Comparison of ENCODE assay signal across 10 cellular contexts in the genomic region with DNA sequence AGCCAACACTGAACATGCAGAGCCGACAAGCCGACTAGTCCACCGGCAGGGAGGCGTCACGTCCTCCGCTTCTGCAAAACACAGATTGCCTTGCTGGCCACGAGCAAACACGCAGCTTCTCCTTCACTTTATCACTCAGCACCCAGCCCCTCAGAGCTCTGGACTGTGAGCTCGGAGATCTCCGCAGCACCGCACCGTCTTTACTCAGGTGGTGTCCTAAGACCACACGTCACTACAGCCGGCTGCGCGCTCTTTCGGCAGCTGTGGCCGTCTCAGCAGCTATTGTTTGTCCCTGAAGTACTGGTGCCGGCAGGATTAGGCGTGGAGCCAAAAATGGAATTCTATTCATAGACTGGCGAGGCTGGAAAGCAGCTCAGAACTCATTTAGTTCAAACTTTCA.
DNase-seq lines count a peak whose midpoint lies in the region; ATAC-seq and TF ChIP-seq lines count a peak whose summit lies in the region.
"Had no signal": no experiment of that assay in that cellular context is flagged by ENCODE, and none has a peak within 500 bp of the region (broad histone marks: within the 10 kb centered on the region; RNA-seq: fewer than 3 reads in every experiment).

No MANE protein-coding gene starts in this region.

- H3K4me3 ChIP-seq in HEK293 (ENCODE audit: low read depth, low read length): no peak overlapping the region
- H3K4me3 ChIP-seq in astrocyte of the cerebellum (ENCODE audit: low read depth, low read length): peak overlapping the region; percentile 35
- peak overlapping the region; percentile 28 to 48 (median 42) for H3K4me3 ChIP-seq in gastrocnemius medialis

- CTCF ChIA-PET in HEK293 (lab: Yijun Ruan, JAX): interaction anchor here (0.6 kb wide), 1 partner anchor 29 kb away, joined by 3 read pairs; no protein-coding TSS in a partner anchor
- CTCF ChIA-PET in activated CD4-positive, alpha-beta T cell treated with anti-CD3 and anti-CD28 coated beads, Interleukin-2, amount 10 ng/mL, durations not matched to agents 7 days and 5 days (lab: Charles Lee): no interaction called here

- intact Hi-C loops in gastrocnemius medialis (cut with DNase I; ENCODE audit: low total_unique reads): no loop called here

- peak; percentile 58 to 74 for ATAC-seq in gastrocnemius medialis
- ATAC-seq in HG03039 (IDR thresholded peaks at IDR 0.05; ENCODE audit: unreplicated experiment): no peak

- DNase-seq in astrocyte of the cerebellum (ENCODE audit: low read depth) (peak; percentile 51), hippocampal formation (lab: John Stamatoyannopoulos, UW) (peak; percentile 71 to 80), gastrocnemius medialis (peak in 1 of 2 donors; percentile 25), endothelial cell (ENCODE audit: low spot score) (no peak), EL (no peak)
- no peak for DNase-seq in activated CD4-positive, alpha-beta T cell treated with anti-CD3 and anti-CD28 coated beads, Interleukin-2, amount 10 ng/mL, durations not matched to agents 7 days and 5 days
- DNase-seq: T-helper 2 cell had no signal

- no peak overlapping the region for H3K4me3 Mint-ChIP-seq in endothelial cell (ENCODE audit: unreplicated experiment)
- no peak overlapping the region for H3K4me3 Mint-ChIP-seq in activated CD4-positive, alpha-beta T cell treated with anti-CD3 and anti-CD28 coated beads, Interleukin-2, amount 10 ng/mL, durations not matched to agents 7 days and 5 days
- H3K4me3 Mint-ChIP-seq: central memory CD8-positive, alpha-beta T cell had no signal

- in situ Hi-C loops in astrocyte of the cerebellum (cut with HindIII; ENCODE audit: low sequenced_read_pairs): no loop called here
- in situ Hi-C loops in gastrocnemius medialis (cut with MboI; ENCODE audit: low sequenced_read_pairs in 4 of 4): no loop called here

- H3K4me1 ChIP-seq in HEK293 (ENCODE audit: control insufficient read depth, insufficient read depth, low read length) (peaks cover 13% of the 10 kb centered on the region; the same call in 1 of the 2 replicates), gastrocnemius medialis (peaks cover 5 to 6% of the 10 kb centered on the region in 2 donors)

- H3K27ac Mint-ChIP-seq in endothelial cell (ENCODE audit: unreplicated experiment): no peak overlapping the region
- no peak overlapping the region for H3K27ac Mint-ChIP-seq in activated CD4-positive, alpha-beta T cell treated with anti-CD3 and anti-CD28 coated beads, Interleukin-2, amount 10 ng/mL, durations not matched to agents 7 days and 5 days

- H3K9me3 ChIP-seq in HEK293 (ENCODE audit: control insufficient read depth, insufficient read depth, low read depth, low read length): no peaks in the 10 kb centered on the region
- no peaks in the 10 kb centered on the region for H3K9me3 ChIP-seq in gastrocnemius medialis

- no peaks in the 10 kb centered on the region for H3K27me3 Mint-ChIP-seq in endothelial cell (ENCODE audit: unreplicated experiment)
- no peaks in the 10 kb centered on the region for H3K27me3 Mint-ChIP-seq in activated CD4-positive, alpha-beta T cell treated with anti-CD3 and anti-CD28 coated beads, Interleukin-2, amount 10 ng/mL, durations not matched to agents 7 days and 5 days
- H3K27me3 Mint-ChIP-seq: central memory CD8-positive, alpha-beta T cell had no signal

- H3K27me3 ChIP-seq in gastrocnemius medialis: no peaks in the 10 kb centered on the region

- peaks cover 17% of the 10 kb centered on the region for H3K4me1 Mint-ChIP-seq in endothelial cell (ENCODE audit: unreplicated experiment)
- H3K4me1 Mint-ChIP-seq in activated CD4-positive, alpha-beta T cell treated with anti-CD3 and anti-CD28 coated beads, Interleukin-2, amount 10 ng/mL, durations not matched to agents 7 days and 5 days: no peaks in the 10 kb centered on the region
- H3K4me1 Mint-ChIP-seq: central memory CD8-positive, alpha-beta T cell had no signal

- H3K9me3 Mint-ChIP-seq in endothelial cell (ENCODE audit: unreplicated experiment): no peaks in the 10 kb centered on the region
- no peaks in the 10 kb centered on the region for H3K9me3 Mint-ChIP-seq in activated CD4-positive, alpha-beta T cell treated with anti-CD3 and anti-CD28 coated beads, Interleukin-2, amount 10 ng/mL, durations not matched to agents 7 days and 5 days
- H3K9me3 Mint-ChIP-seq: central memory CD8-positive, alpha-beta T cell had no signal

- TF ChIP-seq CTCF in HEK293 (tag by site-specific recombination; IDR thresholded peaks at IDR 0.05) (no peak), astrocyte of the cerebellum (IDR thresholded peaks at IDR 0.05; ENCODE audit: low read depth, low read length, missing control alignments) (no peak), gastrocnemius medialis (IDR thresholded peaks at IDR 0.05 in 4 of 5, conservative IDR thresholded peaks at IDR 0.05 in 1 of 5) (no peak), endothelial cell (IDR thresholded peaks at IDR 0.05; ENCODE audit: unreplicated experiment) (no peak)

- no peak overlapping the region for H3K27ac ChIP-seq in HEK293 (ENCODE audit: extremely low read depth, low read depth, low read length)
- no peak overlapping the region for H3K27ac ChIP-seq in gastrocnemius medialis

- no peak for TF ChIP-seq POLR2A in gastrocnemius medialis (IDR thresholded peaks at IDR 0.05)

- POLR2A ChIA-PET in HEK293 (lab: Yijun Ruan, JAX): no interaction called here
- POLR2A ChIA-PET in activated CD4-positive, alpha-beta T cell treated with anti-CD3 and anti-CD28 coated beads, Interleukin-2, amount 10 ng/mL, durations not matched to agents 7 days and 5 days (lab: Charles Lee): no interaction called here

- H3K36me3 ChIP-seq in HEK293 (ENCODE audit: control insufficient read depth in 2 of 2, insufficient read depth in 1 of 2, low read length in 2 of 2) (peaks cover 0 to 12% of the 10 kb centered on the region in 2 experiments; a peak in 1 of 3 replicates), gastrocnemius medialis (no peaks in the 10 kb centered on the region)

- H3K36me3 Mint-ChIP-seq in endothelial cell (ENCODE audit: low read depth, unreplicated experiment): no peaks in the 10 kb centered on the region
- H3K36me3 Mint-ChIP-seq in activated CD4-positive, alpha-beta T cell treated with anti-CD3 and anti-CD28 coated beads, Interleukin-2, amount 10 ng/mL, durations not matched to agents 7 days and 5 days (ENCODE audit: low read depth): no peaks in the 10 kb centered on the region

TF ChIP-seq in HEK293, 187 proteins besides CTCF, POLR2A, EP300 and RAD21 (continues in another document):
- no peak for TF ChIP-seq ZNF664 (tag by site-specific recombination; IDR thresholded peaks at IDR 0.05)
- TF ChIP-seq, protein P1, sequence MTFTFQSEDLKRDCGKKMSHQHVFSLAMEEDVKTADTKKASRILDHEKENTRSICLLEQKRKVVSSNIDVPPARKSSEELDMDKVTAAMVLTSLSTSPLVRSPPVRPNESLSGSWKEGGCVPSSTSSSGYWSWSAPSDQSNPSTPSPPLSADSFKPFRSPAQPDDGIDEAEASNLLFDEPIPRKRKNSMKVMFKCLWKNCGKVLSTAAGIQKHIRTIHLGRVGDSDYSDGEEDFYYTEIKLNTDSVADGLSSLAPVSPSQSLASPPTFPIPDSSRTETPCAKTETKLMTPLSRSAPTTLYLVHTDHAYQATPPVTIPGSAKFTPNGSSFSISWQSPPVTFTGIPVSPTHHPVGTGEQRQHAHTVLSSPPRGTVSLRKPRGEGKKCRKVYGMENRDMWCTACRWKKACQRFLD (tag by site-specific recombination; IDR thresholded peaks at IDR 0.05): no peak
- TF ChIP-seq, protein P2, sequence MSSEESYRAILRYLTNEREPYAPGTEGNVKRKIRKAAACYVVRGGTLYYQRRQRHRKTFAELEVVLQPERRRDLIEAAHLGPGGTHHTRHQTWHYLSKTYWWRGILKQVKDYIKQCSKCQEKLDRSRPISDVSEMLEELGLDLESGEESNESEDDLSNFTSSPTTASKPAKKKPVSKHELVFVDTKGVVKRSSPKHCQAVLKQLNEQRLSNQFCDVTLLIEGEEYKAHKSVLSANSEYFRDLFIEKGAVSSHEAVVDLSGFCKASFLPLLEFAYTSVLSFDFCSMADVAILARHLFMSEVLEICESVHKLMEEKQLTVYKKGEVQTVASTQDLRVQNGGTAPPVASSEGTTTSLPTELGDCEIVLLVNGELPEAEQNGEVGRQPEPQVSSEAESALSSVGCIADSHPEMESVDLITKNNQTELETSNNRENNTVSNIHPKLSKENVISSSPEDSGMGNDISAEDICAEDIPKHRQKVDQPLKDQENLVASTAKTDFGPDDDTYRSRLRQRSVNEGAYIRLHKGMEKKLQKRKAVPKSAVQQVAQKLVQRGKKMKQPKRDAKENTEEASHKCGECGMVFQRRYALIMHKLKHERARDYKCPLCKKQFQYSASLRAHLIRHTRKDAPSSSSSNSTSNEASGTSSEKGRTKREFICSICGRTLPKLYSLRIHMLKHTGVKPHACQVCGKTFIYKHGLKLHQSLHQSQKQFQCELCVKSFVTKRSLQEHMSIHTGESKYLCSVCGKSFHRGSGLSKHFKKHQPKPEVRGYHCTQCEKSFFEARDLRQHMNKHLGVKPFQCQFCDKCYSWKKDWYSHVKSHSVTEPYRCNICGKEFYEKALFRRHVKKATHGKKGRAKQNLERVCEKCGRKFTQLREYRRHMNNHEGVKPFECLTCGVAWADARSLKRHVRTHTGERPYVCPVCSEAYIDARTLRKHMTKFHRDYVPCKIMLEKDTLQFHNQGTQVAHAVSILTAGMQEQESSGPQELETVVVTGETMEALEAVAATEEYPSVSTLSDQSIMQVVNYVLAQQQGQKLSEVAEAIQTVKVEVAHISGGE (tag by site-specific recombination; conservative IDR thresholded peaks at IDR 0.05; ENCODE audit: low read depth): no peak
- TF ChIP-seq ZNF501 (tag by site-specific recombination; IDR thresholded peaks at IDR 0.05): no peak
- TF ChIP-seq, protein P3, sequence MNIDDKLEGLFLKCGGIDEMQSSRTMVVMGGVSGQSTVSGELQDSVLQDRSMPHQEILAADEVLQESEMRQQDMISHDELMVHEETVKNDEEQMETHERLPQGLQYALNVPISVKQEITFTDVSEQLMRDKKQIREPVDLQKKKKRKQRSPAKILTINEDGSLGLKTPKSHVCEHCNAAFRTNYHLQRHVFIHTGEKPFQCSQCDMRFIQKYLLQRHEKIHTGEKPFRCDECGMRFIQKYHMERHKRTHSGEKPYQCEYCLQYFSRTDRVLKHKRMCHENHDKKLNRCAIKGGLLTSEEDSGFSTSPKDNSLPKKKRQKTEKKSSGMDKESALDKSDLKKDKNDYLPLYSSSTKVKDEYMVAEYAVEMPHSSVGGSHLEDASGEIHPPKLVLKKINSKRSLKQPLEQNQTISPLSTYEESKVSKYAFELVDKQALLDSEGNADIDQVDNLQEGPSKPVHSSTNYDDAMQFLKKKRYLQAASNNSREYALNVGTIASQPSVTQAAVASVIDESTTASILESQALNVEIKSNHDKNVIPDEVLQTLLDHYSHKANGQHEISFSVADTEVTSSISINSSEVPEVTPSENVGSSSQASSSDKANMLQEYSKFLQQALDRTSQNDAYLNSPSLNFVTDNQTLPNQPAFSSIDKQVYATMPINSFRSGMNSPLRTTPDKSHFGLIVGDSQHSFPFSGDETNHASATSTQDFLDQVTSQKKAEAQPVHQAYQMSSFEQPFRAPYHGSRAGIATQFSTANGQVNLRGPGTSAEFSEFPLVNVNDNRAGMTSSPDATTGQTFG (tag by site-specific recombination; IDR thresholded peaks at IDR 0.05; ENCODE audit: borderline replicate concordance): no peak
- no peak for TF ChIP-seq ZNF785 (tag by site-specific recombination; IDR thresholded peaks at IDR 0.05)

Comparison
In these comparisons a context has a peak if more than half of its experiments do, and no peak if none do; other contexts are left out.
1. DNase-seq: peak in astrocyte of the cerebellum (single experiment) and hippocampal formation (2 of 2); none in endothelial cell (single experiment), EL (single experiment) and activated CD4-positive, alpha-beta T cell treated with anti-CD3 and anti-CD28 coated beads, Interleukin-2, amount 10 ng/mL, durations not matched to agents 7 days and 5 days (single experiment).